Comparison of ENCODE assay signal across 8 cellular contexts in the genomic region with DNA sequence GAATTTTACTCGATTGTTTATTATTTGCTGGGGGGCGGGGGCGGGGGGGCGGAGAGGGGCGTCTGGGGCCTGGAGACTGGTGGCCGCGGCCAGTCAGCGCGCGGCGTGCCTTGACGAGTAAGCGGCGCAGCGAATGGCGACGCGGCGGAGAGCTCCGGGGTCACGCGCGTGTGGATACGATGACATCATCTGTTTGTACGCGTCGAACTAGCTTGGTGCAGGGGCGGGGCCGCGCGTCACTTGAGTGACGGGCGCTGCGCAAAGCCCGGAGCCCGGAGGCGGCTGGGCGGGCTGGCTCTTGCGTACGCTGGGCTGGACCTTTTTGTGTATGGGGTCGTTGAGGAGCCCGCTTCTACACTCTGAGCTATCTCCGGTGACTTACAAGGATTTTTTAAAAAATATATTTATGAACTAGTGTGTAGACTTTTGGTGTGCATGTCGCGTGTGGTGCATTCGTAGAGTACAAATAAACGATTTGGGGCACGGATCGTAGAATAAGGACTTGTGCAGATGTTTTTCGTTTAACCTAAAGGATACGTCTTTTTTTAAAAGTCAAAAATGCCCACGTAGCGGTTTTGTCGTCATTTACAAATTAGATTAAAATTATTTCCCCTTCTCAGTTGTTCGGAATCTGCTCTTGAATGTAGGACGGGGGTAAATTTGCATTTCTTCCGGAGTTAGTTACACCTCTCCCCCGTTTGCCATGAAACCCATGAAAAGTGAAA. TPM values are rescaled to one million over a fixed set of nuclear protein-coding genes. Genes with fewer than 3 reads are reported as not detected.
DNase-seq lines count a peak whose midpoint lies in the region; ATAC-seq, FAIRE-seq and TF ChIP-seq lines count a peak whose summit lies in the region.

No MANE protein-coding gene starts in this region.

- peaks cover 48% of the 10 kb centered on the region for H3K27me3 Mint-ChIP-seq in WTC11 (ENCODE audit: low read depth)

- peak overlapping the region; percentile 86 to 99 (median 94) for H3K27ac ChIP-seq in skin epidermis

- peak overlapping the region; percentile 93 for H3K27ac Mint-ChIP-seq in WTC11

- no peaks in the 10 kb centered on the region for H3K36me3 ChIP-seq in bronchial epithelial cell (ENCODE audit: control insufficient read depth, insufficient read depth, low read length)

- TF ChIP-seq CTCF in WTC11 (IDR thresholded peaks at IDR 0.05) = no peak
- no peak for TF ChIP-seq CTCF in bronchial epithelial cell (IDR thresholded peaks at IDR 0.05; ENCODE audit: insufficient read depth, low read length, severe bottlenecking)

- H3K27me3 ChIP-seq in bronchial epithelial cell (ENCODE audit: control insufficient read depth, insufficient read depth, low read length) = no peaks in the 10 kb centered on the region

- CTCF ChIA-PET in WTC11 (lab: Charles Lee) = interaction anchor here (0.7 to 3.0 kb wide), 9 partner anchors 9 to 335 kb away, joined by 3 to 18 read pairs (median 4); no protein-coding TSS in a partner anchor

- POLR2A ChIA-PET in WTC11 (lab: Charles Lee) = interaction anchor here (0.6 to 1.2 kb wide), 7 partner anchors 12 to 440 kb away, joined by 3 to 4 read pairs (median 3); no protein-coding TSS in a partner anchor

- no peak for FAIRE-seq in bronchial epithelial cell (lab: Jason Lieb, UNC)

- no peaks in the 10 kb centered on the region for H3K36me3 Mint-ChIP-seq in WTC11

- H3K4me3 ChIP-seq in bronchial epithelial cell (ENCODE audit: low read depth, low read length) = peak overlapping the region; percentile 55
- H3K4me3 ChIP-seq in skin epidermis = peak overlapping the region; percentile 60 to 96 (median 85)

- peak; percentile 43 for ATAC-seq in GM18870 (IDR thresholded peaks at IDR 0.05; ENCODE audit: unreplicated experiment)
- ATAC-seq in HG03139 (IDR thresholded peaks at IDR 0.05; ENCODE audit: unreplicated experiment) = peak; percentile 51
- ATAC-seq in WTC11 = peak; percentile 40

- no peaks in the 10 kb centered on the region for H3K9me3 Mint-ChIP-seq in WTC11

- peak overlapping the region; percentile 93 for H3K4me3 Mint-ChIP-seq in WTC11

- H3K4me1 Mint-ChIP-seq in WTC11 = peaks cover 19% of the 10 kb centered on the region

- DNase-seq in A172 (ENCODE audit: low spot score) (peak; percentile 93), NCI-H2227 (lab: John Stamatoyannopoulos, UW; ENCODE audit: unreplicated experiment) (peak; percentile 99), WTC11 (ENCODE audit: low spot score) (peak; percentile 94), bronchial epithelial cell (ENCODE audit: low read depth) (peak; percentile 92), iPS-NIHi11 (ENCODE audit: low spot score) (peak; percentile 80)

TF ChIP-seq in WTC11, 78 proteins besides CTCF, POLR2A, EP300 and RAD21 (continues in another document):
- TF ChIP-seq, protein P1, sequence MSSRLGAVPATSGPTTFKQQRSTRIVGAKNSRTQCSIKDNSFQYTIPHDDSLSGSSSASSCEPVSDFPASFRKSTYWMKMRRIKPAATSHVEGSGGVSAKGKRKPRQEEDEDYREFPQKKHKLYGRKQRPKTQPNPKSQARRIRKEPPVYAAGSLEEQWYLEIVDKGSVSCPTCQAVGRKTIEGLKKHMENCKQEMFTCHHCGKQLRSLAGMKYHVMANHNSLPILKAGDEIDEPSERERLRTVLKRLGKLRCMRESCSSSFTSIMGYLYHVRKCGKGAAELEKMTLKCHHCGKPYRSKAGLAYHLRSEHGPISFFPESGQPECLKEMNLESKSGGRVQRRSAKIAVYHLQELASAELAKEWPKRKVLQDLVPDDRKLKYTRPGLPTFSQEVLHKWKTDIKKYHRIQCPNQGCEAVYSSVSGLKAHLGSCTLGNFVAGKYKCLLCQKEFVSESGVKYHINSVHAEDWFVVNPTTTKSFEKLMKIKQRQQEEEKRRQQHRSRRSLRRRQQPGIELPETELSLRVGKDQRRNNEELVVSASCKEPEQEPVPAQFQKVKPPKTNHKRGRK (CRISPR knock-in tag; IDR thresholded peaks at IDR 0.05; ENCODE audit: borderline replicate concordance) = no peak
- TF ChIP-seq NR3C1 (CRISPR knock-in tag; conservative IDR thresholded peaks at IDR 0.05; ENCODE audit: low read depth) (no peak), CREB1 (CRISPR knock-in tag; IDR thresholded peaks at IDR 0.05) (no peak), FOXJ3 (CRISPR knock-in tag; IDR thresholded peaks at IDR 0.05; ENCODE audit: borderline replicate concordance) (no peak), ETV6 (CRISPR knock-in tag; IDR thresholded peaks at IDR 0.05) (no peak), ZNF263 (CRISPR knock-in tag; IDR thresholded peaks at IDR 0.05; ENCODE audit: low read depth) (no peak), GABPB1 (CRISPR knock-in tag; IDR thresholded peaks at IDR 0.05) (0 out of 2 replicates have a peak, but pooled peaks have one; percentile 57), TP53 (CRISPR knock-in tag; IDR thresholded peaks at IDR 0.05) (no peak), ZNF138 (CRISPR knock-in tag; conservative IDR thresholded peaks at IDR 0.05) (no peak), NR2C2 (CRISPR knock-in tag; IDR thresholded peaks at IDR 0.05) (no peak), SOX15 (CRISPR knock-in tag; IDR thresholded peaks at IDR 0.05) (no peak), ZNF416 (CRISPR knock-in tag; IDR thresholded peaks at IDR 0.05) (0 out of 2 replicates have a peak, but pooled peaks have one; percentile 14), SMAD4 (CRISPR knock-in tag; IDR thresholded peaks at IDR 0.05) (no peak), ELF4 (CRISPR knock-in tag; IDR thresholded peaks at IDR 0.05; ENCODE audit: low read depth) (no peak), PRRX2 (CRISPR knock-in tag; IDR thresholded peaks at IDR 0.05) (no peak), TCF7 (CRISPR knock-in tag; IDR thresholded peaks at IDR 0.05; ENCODE audit: low read depth) (no peak), MYBL2 (CRISPR knock-in tag; IDR thresholded peaks at IDR 0.05) (no peak), ZNF423 (CRISPR knock-in tag; IDR thresholded peaks at IDR 0.05) (no peak)
- TF ChIP-seq, protein P2, sequence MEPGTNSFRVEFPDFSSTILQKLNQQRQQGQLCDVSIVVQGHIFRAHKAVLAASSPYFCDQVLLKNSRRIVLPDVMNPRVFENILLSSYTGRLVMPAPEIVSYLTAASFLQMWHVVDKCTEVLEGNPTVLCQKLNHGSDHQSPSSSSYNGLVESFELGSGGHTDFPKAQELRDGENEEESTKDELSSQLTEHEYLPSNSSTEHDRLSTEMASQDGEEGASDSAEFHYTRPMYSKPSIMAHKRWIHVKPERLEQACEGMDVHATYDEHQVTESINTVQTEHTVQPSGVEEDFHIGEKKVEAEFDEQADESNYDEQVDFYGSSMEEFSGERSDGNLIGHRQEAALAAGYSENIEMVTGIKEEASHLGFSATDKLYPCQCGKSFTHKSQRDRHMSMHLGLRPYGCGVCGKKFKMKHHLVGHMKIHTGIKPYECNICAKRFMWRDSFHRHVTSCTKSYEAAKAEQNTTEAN (CRISPR knock-in tag; IDR thresholded peaks at IDR 0.05) = no peak
- TF ChIP-seq, protein P3, sequence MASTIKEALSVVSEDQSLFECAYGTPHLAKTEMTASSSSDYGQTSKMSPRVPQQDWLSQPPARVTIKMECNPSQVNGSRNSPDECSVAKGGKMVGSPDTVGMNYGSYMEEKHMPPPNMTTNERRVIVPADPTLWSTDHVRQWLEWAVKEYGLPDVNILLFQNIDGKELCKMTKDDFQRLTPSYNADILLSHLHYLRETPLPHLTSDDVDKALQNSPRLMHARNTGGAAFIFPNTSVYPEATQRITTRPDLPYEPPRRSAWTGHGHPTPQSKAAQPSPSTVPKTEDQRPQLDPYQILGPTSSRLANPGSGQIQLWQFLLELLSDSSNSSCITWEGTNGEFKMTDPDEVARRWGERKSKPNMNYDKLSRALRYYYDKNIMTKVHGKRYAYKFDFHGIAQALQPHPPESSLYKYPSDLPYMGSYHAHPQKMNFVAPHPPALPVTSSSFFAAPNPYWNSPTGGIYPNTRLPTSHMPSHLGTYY (CRISPR knock-in tag; IDR thresholded peaks at IDR 0.05) = no peak
- TF ChIP-seq, protein P4, sequence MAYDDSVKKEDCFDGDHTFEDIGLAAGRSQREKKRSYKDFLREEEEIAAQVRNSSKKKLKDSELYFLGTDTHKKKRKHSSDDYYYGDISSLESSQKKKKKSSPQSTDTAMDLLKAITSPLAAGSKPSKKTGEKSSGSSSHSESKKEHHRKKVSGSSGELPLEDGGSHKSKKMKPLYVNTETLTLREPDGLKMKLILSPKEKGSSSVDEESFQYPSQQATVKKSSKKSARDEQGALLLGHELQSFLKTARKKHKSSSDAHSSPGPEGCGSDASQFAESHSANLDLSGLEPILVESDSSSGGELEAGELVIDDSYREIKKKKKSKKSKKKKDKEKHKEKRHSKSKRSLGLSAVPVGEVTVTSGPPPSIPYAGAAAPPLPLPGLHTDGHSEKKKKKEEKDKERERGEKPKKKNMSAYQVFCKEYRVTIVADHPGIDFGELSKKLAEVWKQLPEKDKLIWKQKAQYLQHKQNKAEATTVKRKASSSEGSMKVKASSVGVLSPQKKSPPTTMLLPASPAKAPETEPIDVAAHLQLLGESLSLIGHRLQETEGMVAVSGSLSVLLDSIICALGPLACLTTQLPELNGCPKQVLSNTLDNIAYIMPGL (CRISPR knock-in tag; IDR thresholded peaks at IDR 0.05) = no peak
- TF ChIP-seq, protein P5, sequence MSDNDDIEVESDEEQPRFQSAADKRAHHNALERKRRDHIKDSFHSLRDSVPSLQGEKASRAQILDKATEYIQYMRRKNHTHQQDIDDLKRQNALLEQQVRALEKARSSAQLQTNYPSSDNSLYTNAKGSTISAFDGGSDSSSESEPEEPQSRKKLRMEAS (CRISPR knock-in tag; IDR thresholded peaks at IDR 0.05) = peak; percentile 43; the same call in 1 of the 2 replicates
- TF ChIP-seq, protein P6, sequence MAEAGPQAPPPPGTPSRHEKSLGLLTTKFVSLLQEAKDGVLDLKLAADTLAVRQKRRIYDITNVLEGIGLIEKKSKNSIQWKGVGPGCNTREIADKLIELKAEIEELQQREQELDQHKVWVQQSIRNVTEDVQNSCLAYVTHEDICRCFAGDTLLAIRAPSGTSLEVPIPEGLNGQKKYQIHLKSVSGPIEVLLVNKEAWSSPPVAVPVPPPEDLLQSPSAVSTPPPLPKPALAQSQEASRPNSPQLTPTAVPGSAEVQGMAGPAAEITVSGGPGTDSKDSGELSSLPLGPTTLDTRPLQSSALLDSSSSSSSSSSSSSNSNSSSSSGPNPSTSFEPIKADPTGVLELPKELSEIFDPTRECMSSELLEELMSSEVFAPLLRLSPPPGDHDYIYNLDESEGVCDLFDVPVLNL (CRISPR knock-in tag; IDR thresholded peaks at IDR 0.05; ENCODE audit: borderline replicate concordance, low read depth) = no peak
- TF ChIP-seq, protein P7, sequence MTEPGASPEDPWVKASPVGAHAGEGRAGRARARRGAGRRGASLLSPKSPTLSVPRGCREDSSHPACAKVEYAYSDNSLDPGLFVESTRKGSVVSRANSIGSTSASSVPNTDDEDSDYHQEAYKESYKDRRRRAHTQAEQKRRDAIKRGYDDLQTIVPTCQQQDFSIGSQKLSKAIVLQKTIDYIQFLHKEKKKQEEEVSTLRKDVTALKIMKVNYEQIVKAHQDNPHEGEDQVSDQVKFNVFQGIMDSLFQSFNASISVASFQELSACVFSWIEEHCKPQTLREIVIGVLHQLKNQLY (CRISPR knock-in tag; IDR thresholded peaks at IDR 0.05) = no peak

RNA-seq across cellular contexts. Expression of a gene that starts 2.2 kb away (rescaled TPM):
- 10.9 and 11.4 TPM in 2 replicates for total RNA-seq in A172 (2014; rRNA removed; shearing (Covaris generic))
- total RNA-seq in WTC11 (2021) (15.6 to 18.1 TPM (median 17.8 TPM) in 3 replicates), bronchial epithelial cell (28.7 and 29.3 TPM in 2 replicates)

Comparison
In these comparisons a context has a peak if more than half of its experiments do, and no peak if none do; other contexts are left out.
1. Peak in every context shown above with its lines: DNase-seq, ATAC-seq, H3K4me3 ChIP-seq and H3K27ac ChIP-seq.